In genomic region chr2:25286723-25287483, GRCh38 we compare ENCODE assay signal across 12 cellular contexts. TPM values are rescaled to one million over a fixed set of nuclear protein-coding genes. Genes with fewer than 3 reads are reported as not detected.
A peak's percentile ranks its signal among the peaks of the same experiment; 100 is the strongest.
DNase-seq lines count a peak whose midpoint lies in the region; ATAC-seq and TF ChIP-seq lines count a peak whose summit lies in the region.
"Had no signal": no experiment of that assay in that cellular context is flagged by ENCODE, and none has a peak within 500 bp of the region (broad histone marks: within the 10 kb centered on the region; RNA-seq: fewer than 3 reads in every experiment).

No MANE protein-coding gene starts in this region.

- H3K36me3 Mint-ChIP-seq in CD4-positive, CD25-positive, alpha-beta regulatory T cell = peaks cover 10% of the 10 kb centered on the region
- H3K36me3 Mint-ChIP-seq in T-helper 17 cell (ENCODE audit: low read depth) = no peaks in the 10 kb centered on the region

- H3K27me3 ChIP-seq in CD4-positive, CD25-positive, alpha-beta regulatory T cell (ENCODE audit: control insufficient read depth, insufficient read depth, low read length) = no peaks in the 10 kb centered on the region
- no peaks in the 10 kb centered on the region for H3K27me3 ChIP-seq in DOHH2 (ENCODE audit: control insufficient read depth, low read length)
- H3K27me3 ChIP-seq in lower lobe of right lung (ENCODE audit: low read depth) = no peaks in the 10 kb centered on the region
- H3K27me3 ChIP-seq: MG63 had no signal

- no peaks in the 10 kb centered on the region for H3K9me3 ChIP-seq in CD4-positive, CD25-positive, alpha-beta regulatory T cell (ENCODE audit: control insufficient read depth in 2 of 2, low read length in 2 of 2)
- H3K9me3 ChIP-seq in DOHH2 (ENCODE audit: control insufficient read depth, insufficient read depth, low read length) (no peaks in the 10 kb centered on the region), T-helper 17 cell (ENCODE audit: control insufficient read depth, low read length, poor library complexity, severe bottlenecking) (no peaks in the 10 kb centered on the region), lower lobe of right lung (no peaks in the 10 kb centered on the region)
- H3K9me3 ChIP-seq: MG63 had no signal

- no peaks in the 10 kb centered on the region for H3K9me2 ChIP-seq in DOHH2 (replicated peaks; ENCODE audit: control insufficient read depth, low read length)

- DNase-seq in CD4-positive, CD25-positive, alpha-beta regulatory T cell = peak in 1 of 3 donors; percentile 29
- DNase-seq in T-helper 17 cell (no peak), lower lobe of right lung (no peak), NCI-H1092 (lab: John Stamatoyannopoulos, UW) (no peak), NCI-H2081 treated with DMSO at 0.1 percent for 48 hours (lab: John Stamatoyannopoulos, UW) (no peak), NCI-H2196 (lab: John Stamatoyannopoulos, UW; ENCODE audit: unreplicated experiment) (no peak)
- DNase-seq: activated CD8-positive, alpha-beta memory T cell treated with anti-CD3 and anti-CD28 coated beads, Interleukin-2, amount 50 U/mL, for 4 hours; kidney; MG63 had no signal

- H3K79me2 ChIP-seq in DOHH2 (ENCODE audit: control insufficient read depth, low read length) = no peaks in the 10 kb centered on the region

- no peaks in the 10 kb centered on the region for H3F3A ChIP-seq in DOHH2 (ENCODE audit: control insufficient read depth, insufficient read depth)

- peak overlapping the region in 3 of 4 donors; percentile 49 to 87 (median 61) for H3K4me3 Mint-ChIP-seq in CD4-positive, CD25-positive, alpha-beta regulatory T cell
- H3K4me3 Mint-ChIP-seq in T-helper 17 cell = peak overlapping the region; percentile 21
- H3K4me3 Mint-ChIP-seq: endodermal cell, GM23338 had no signal

- no peak overlapping the region for H3K4me3 ChIP-seq in CD4-positive, CD25-positive, alpha-beta regulatory T cell (ENCODE audit: low read depth, low read length)
- H3K4me3 ChIP-seq in DOHH2 (ENCODE audit: low read length) = no peak overlapping the region
- H3K4me3 ChIP-seq in lower lobe of right lung = no peak overlapping the region
- H3K4me3 ChIP-seq: GM23338, MG63 had no signal

- peaks cover 10 to 68% (median 21%) of the 10 kb centered on the region in 4 donors for H3K4me1 Mint-ChIP-seq in CD4-positive, CD25-positive, alpha-beta regulatory T cell
- H3K4me1 Mint-ChIP-seq in T-helper 17 cell = peaks cover 21% of the 10 kb centered on the region

- TF ChIP-seq CTCF in DOHH2 (IDR thresholded peaks at IDR 0.05; ENCODE audit: low read depth, low read length, poor library complexity, severe bottlenecking) (no peak), lower lobe of right lung (IDR thresholded peaks at IDR 0.05) (no peak)

- no peaks in the 10 kb centered on the region for H4K20me1 ChIP-seq in DOHH2 (ENCODE audit: control insufficient read depth, insufficient read depth, low read depth, low read length)

- peaks cover 11% of the 10 kb centered on the region for H3K36me3 ChIP-seq in CD4-positive, CD25-positive, alpha-beta regulatory T cell (ENCODE audit: control insufficient read depth, insufficient read depth, low read length)
- H3K36me3 ChIP-seq in DOHH2 (ENCODE audit: control insufficient read depth, low read length) (no peaks in the 10 kb centered on the region), lower lobe of right lung (peaks cover 9% of the 10 kb centered on the region)
- H3K36me3 ChIP-seq: MG63 had no signal

- H3K27ac Mint-ChIP-seq in CD4-positive, CD25-positive, alpha-beta regulatory T cell = peak overlapping the region; percentile 98 to 99 (median 99)
- H3K27ac Mint-ChIP-seq in T-helper 17 cell = peak overlapping the region; percentile 93

- H3K4me2 ChIP-seq in DOHH2 (ENCODE audit: low read length) = peak overlapping the region; percentile 56; the same call in 1 of the 2 replicates
- H3K4me2 ChIP-seq: GM23338 had no signal

- intact Hi-C loops in lower lobe of right lung (cut with DNase I) = no loop called here

- H3K27ac ChIP-seq in CD4-positive, CD25-positive, alpha-beta regulatory T cell (ENCODE audit: insufficient read depth, low read length, poor library complexity, severe bottlenecking) = peak overlapping the region; percentile 80
- H3K27ac ChIP-seq in DOHH2 (ENCODE audit: low read depth, low read length) = no peak overlapping the region
- peak overlapping the region; percentile 56 for H3K27ac ChIP-seq in lower lobe of right lung

- no peaks in the 10 kb centered on the region for H3K27me3 Mint-ChIP-seq in CD4-positive, CD25-positive, alpha-beta regulatory T cell
- no peaks in the 10 kb centered on the region for H3K27me3 Mint-ChIP-seq in T-helper 17 cell

- ATAC-seq in CD4-positive, CD25-positive, alpha-beta regulatory T cell (ENCODE audit: low read depth in 2 of 2) = no peak
- ATAC-seq in T-helper 17 cell = no peak
- ATAC-seq in lower lobe of right lung = no peak

- H3K4me1 ChIP-seq in CD4-positive, CD25-positive, alpha-beta regulatory T cell (ENCODE audit: control insufficient read depth, insufficient read depth, low read length, poor library complexity, severe bottlenecking) = peaks cover 52% of the 10 kb centered on the region
- H3K4me1 ChIP-seq in DOHH2 (ENCODE audit: control insufficient read depth, low read length) (peaks cover 22% of the 10 kb centered on the region), lower lobe of right lung (peaks cover 40% of the 10 kb centered on the region)

- no peaks in the 10 kb centered on the region for H3K9me3 Mint-ChIP-seq in CD4-positive, CD25-positive, alpha-beta regulatory T cell
- H3K9me3 Mint-ChIP-seq: endodermal cell, GM23338 had no signal

RNA-seq across cellular contexts. Expression of gene DNMT3A, which starts 54.8 kb away (rescaled TPM):
- total RNA-seq in CD4-positive, CD25-positive, alpha-beta regulatory T cell = 81.0 TPM
- 10 to 100 TPM in 3 of 4 donors, 1 to 10 TPM in 1; 8.1 to 14.4 (median 11.9) TPM for polyA plus RNA-seq in CD4-positive, CD25-positive, alpha-beta regulatory T cell
- total RNA-seq in T-helper 17 cell = 10 to 100 TPM; 62.8 to 67.6 TPM
- total RNA-seq in lower lobe of right lung = 35.6 TPM
